In the genomic region with DNA sequence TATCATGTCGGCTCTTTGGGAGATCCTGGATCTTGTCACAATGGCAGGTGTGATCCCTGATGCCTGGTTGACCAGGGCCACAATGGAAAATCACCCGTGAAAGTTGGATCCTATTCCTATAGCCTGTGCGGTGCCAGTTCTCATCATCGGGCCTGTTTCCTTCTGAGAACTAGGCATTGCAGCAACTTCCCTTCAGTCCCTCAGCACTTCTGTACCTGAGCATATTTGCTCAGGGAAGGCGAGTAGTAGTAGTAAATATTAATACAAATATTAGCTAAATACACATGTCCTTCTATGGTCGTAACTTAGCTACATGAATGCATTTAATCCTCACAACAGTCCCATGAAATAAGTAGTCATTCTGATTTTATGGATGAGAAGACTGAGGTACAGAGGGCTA, we compare ENCODE assay signal across 33 cellular contexts. TPM values are rescaled to one million over a fixed set of nuclear protein-coding genes. Genes with fewer than 3 reads are reported as not detected.
"Had no signal": no experiment of that assay in that cellular context is flagged by ENCODE, and none has a peak within 500 bp of the region (broad histone marks: within the 10 kb centered on the region; RNA-seq: fewer than 3 reads in every experiment).

No MANE protein-coding gene starts in this region.

- ATAC-seq: activated CD8-positive, alpha-beta T cell treated with anti-CD3 and anti-CD28 coated beads, Interleukin-2, amount 10 ng/mL, durations not matched to agents 7 days and 5 days; body of pancreas; Right ventricle myocardium inferior had no signal

- H3K27me3 ChIP-seq: body of pancreas, MG63 had no signal

- H3K4me3 Mint-ChIP-seq: activated CD4-positive, alpha-beta T cell treated with anti-CD3 and anti-CD28 coated beads, Interleukin-2, amount 10 ng/mL, durations not matched to agents 24 days and 14 days; activated CD8-positive, alpha-beta T cell treated with anti-CD3 and anti-CD28 coated beads, Interleukin-2, amount 10 ng/mL, durations not matched to agents 7 days and 5 days; activated naive CD8-positive, alpha-beta T cell treated with anti-CD3 and anti-CD28 coated beads, Interleukin-2, amount 10 ng/mL, durations not matched to agents 7 days and 5 days; activated T-cell treated with anti-CD3 and anti-CD28 coated beads, Interleukin-2, amount 50 U/mL, for 24 hours had no signal

- H3K27me3 Mint-ChIP-seq: activated CD4-positive, alpha-beta T cell treated with anti-CD3 and anti-CD28 coated beads, Interleukin-2, amount 10 ng/mL, durations not matched to agents 24 days and 14 days; activated naive CD4-positive, alpha-beta T cell treated with anti-CD3 and anti-CD28 coated beads, Interleukin-2, amount 50 U/mL, for 24 hours; activated naive CD8-positive, alpha-beta T cell treated with anti-CD3 and anti-CD28 coated beads, Interleukin-2, amount 10 ng/mL, durations not matched to agents 7 days and 5 days; activated T-cell treated with anti-CD3 and anti-CD28 coated beads, Interleukin-2, amount 50 U/mL, for 24 hours had no signal

- H3K27ac Mint-ChIP-seq: activated CD4-positive, alpha-beta T cell treated with anti-CD3 and anti-CD28 coated beads, Interleukin-2, amount 10 ng/mL, durations not matched to agents 24 days and 14 days; activated CD8-positive, alpha-beta T cell treated with anti-CD3 and anti-CD28 coated beads, Interleukin-2, amount 10 ng/mL, durations not matched to agents 7 days and 5 days; activated naive CD4-positive, alpha-beta T cell treated with anti-CD3 and anti-CD28 coated beads, Interleukin-2, amount 50 U/mL, for 24 hours; activated naive CD8-positive, alpha-beta T cell treated with anti-CD3 and anti-CD28 coated beads, Interleukin-2, amount 10 ng/mL, durations not matched to agents 7 days and 5 days; activated T-cell treated with anti-CD3 and anti-CD28 coated beads, Interleukin-2, amount 50 U/mL, for 24 hours; activated T-helper 2 cell treated with anti-CD3 and anti-CD28 coated beads, Interferon-gamma antibody, Interleukin-2, Interleukin-4, amounts not matched to agents 10 μg/mL and 5 μg/mL and 100 μg/mL, durations not matched to agents 14 hours and 24 hours and 36 hours had no signal

- H3K9me3 ChIP-seq: body of pancreas, MG63 had no signal

- FAIRE-seq: astrocyte, bronchial epithelial cell, RCC 7860 had no signal

- H3K27ac ChIP-seq: body of pancreas, PC-9, RWPE1 had no signal

- DNase-seq: activated CD4-positive, alpha-beta T cell treated with anti-CD3 and anti-CD28 coated beads, Interleukin-2, amount 10 ng/mL, durations not matched to agents 24 days and 14 days; activated CD4-positive, alpha-beta T cell treated with anti-CD3 and anti-CD28 coated beads, Interleukin-2, amount 50 U/mL, for 48 hours; activated CD8-positive, alpha-beta T cell treated with anti-CD3 and anti-CD28 coated beads, Interleukin-2, amount 10 ng/mL, durations not matched to agents 7 days and 5 days; activated gamma-delta T cell; activated naive CD4-positive, alpha-beta T cell treated with Interleukin-2 at 50 U/mL for 16 hours; activated naive CD8-positive, alpha-beta T cell treated with anti-CD3 and anti-CD28 coated beads, Interleukin-2, amount 10 ng/mL, durations not matched to agents 7 days and 5 days; activated T-cell treated with anti-CD3 and anti-CD28 coated beads, Interleukin-2, amount 50 U/mL, for 24 hours; body of pancreas; central memory CD4-positive, alpha-beta T cell; Karpas-422; KBM-7; MG63; NCI-H1048; NCI-H1105 treated with DMSO at 0.1 percent for 48 hours; NCI-H1436; NCI-H1694; NCI-H1930; NCI-H2081 treated with DMSO at 0.1 percent for 48 hours; NCI-H345; NCI-H524 treated with DMSO at 0.1 percent for 48 hours; NK-92 treated with Interleukin-12 subunit alpha and Interleukin-12 subunit beta, amount 100 ng/mL, for 24 hours; PC-9; SW 1271; T-helper 1 cell; T1000 had no signal

- H3K4me3 ChIP-seq: body of pancreas, MG63, PC-9 had no signal

- H3K9me3 Mint-ChIP-seq: activated CD4-positive, alpha-beta T cell treated with anti-CD3 and anti-CD28 coated beads, Interleukin-2, amount 10 ng/mL, durations not matched to agents 24 days and 14 days; activated naive CD4-positive, alpha-beta T cell treated with anti-CD3 and anti-CD28 coated beads, Interleukin-2, amount 50 U/mL, for 24 hours; activated naive CD8-positive, alpha-beta T cell treated with anti-CD3 and anti-CD28 coated beads, Interleukin-2, amount 10 ng/mL, durations not matched to agents 7 days and 5 days; activated T-cell treated with anti-CD3 and anti-CD28 coated beads, Interleukin-2, amount 50 U/mL, for 24 hours; activated T-helper 2 cell treated with anti-CD3 and anti-CD28 coated beads, Interferon-gamma antibody, Interleukin-2, Interleukin-4, amounts not matched to agents 10 μg/mL and 5 μg/mL and 100 μg/mL, durations not matched to agents 14 hours and 24 hours and 36 hours had no signal

RNA-seq across cellular contexts. Expression of a gene that starts 22.1 kb away (rescaled TPM):
- total RNA-seq: bronchial epithelial cell, NCI-H460, PC-9 had no signal
